1 cellular context compared by ENCODE assay signal in genomic region chr2:97590515-97591394, GRCh38.
TF ChIP-seq lines count a peak whose summit lies in the region.

No MANE protein-coding gene starts in this region.

TF ChIP-seq in H1, 55 proteins besides CTCF, POLR2A, EP300 and RAD21 (continued from another document):
- TF ChIP-seq MAX (IDR thresholded peaks at IDR 0.05) (peak; percentile 57), KDM4A (IDR thresholded peaks at IDR 0.05; ENCODE audit: low read depth, low read length, severe bottlenecking) (peak; percentile 49)
